2 cellular contexts compared by ENCODE assay signal in genomic region chr17:65050438-65050837, GRCh38.
TF ChIP-seq lines count a peak whose summit lies in the region.

No MANE protein-coding gene starts in this region.

TF ChIP-seq in GM12891, 5 proteins besides CTCF, POLR2A, EP300 and RAD21:
- TF ChIP-seq TAF1 (IDR thresholded peaks at IDR 0.05; ENCODE audit: low read depth, low read length) (no peak), PAX5 (IDR thresholded peaks at IDR 0.05; ENCODE audit: insufficient read depth, low read length, severe bottlenecking) (no peak), SPI1 (IDR thresholded peaks at IDR 0.05; ENCODE audit: low read depth, low read length) (peak; percentile 46; the same call in 1 of the 2 replicates)

TF ChIP-seq in GM12878, 131 proteins besides CTCF, POLR2A, EP300 and RAD21:
- TF ChIP-seq MYB (IDR thresholded peaks at IDR 0.05; ENCODE audit: borderline replicate concordance, low read depth, low read length): no peak
- no peak for TF ChIP-seq JUND (IDR thresholded peaks at IDR 0.05; ENCODE audit: low read depth, low read length)
- TF ChIP-seq SMAD5 (IDR thresholded peaks at IDR 0.05; ENCODE audit: low read depth): no peak
- no peak for TF ChIP-seq SUZ12 (IDR thresholded peaks at IDR 0.05; ENCODE audit: unreplicated experiment)
- TF ChIP-seq SMC3 (IDR thresholded peaks at IDR 0.05; ENCODE audit: borderline replicate concordance, low read length): no peak
- no peak for TF ChIP-seq NR2C1 (IDR thresholded peaks at IDR 0.05)
- no peak for TF ChIP-seq PBX3 (IDR thresholded peaks at IDR 0.05; ENCODE audit: insufficient replicate concordance, low read depth, low read length)
- TF ChIP-seq, protein P1, sequence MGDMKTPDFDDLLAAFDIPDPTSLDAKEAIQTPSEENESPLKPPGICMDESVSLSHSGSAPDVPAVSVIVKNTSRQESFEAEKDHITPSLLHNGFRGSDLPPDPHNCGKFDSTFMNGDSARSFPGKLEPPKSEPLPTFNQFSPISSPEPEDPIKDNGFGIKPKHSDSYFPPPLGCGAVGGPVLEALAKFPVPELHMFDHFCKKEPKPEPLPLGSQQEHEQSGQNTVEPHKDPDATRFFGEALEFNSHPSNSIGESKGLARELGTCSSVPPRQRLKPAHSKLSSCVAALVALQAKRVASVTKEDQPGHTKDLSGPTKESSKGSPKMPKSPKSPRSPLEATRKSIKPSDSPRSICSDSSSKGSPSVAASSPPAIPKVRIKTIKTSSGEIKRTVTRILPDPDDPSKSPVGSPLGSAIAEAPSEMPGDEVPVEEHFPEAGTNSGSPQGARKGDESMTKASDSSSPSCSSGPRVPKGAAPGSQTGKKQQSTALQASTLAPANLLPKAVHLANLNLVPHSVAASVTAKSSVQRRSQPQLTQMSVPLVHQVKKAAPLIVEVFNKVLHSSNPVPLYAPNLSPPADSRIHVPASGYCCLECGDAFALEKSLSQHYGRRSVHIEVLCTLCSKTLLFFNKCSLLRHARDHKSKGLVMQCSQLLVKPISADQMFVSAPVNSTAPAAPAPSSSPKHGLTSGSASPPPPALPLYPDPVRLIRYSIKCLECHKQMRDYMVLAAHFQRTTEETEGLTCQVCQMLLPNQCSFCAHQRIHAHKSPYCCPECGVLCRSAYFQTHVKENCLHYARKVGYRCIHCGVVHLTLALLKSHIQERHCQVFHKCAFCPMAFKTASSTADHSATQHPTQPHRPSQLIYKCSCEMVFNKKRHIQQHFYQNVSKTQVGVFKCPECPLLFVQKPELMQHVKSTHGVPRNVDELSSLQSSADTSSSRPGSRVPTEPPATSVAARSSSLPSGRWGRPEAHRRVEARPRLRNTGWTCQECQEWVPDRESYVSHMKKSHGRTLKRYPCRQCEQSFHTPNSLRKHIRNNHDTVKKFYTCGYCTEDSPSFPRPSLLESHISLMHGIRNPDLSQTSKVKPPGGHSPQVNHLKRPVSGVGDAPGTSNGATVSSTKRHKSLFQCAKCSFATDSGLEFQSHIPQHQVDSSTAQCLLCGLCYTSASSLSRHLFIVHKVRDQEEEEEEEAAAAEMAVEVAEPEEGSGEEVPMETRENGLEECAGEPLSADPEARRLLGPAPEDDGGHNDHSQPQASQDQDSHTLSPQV (IDR thresholded peaks at IDR 0.05): no peak
- TF ChIP-seq ETV6 (conservative IDR thresholded peaks at IDR 0.05 in 1 of 2, IDR thresholded peaks at IDR 0.05 in 1 of 2; ENCODE audit: borderline replicate concordance in 1 of 2, low read depth in 1 of 2): no peak
- no peak for TF ChIP-seq POLR2AphosphoS2 (IDR thresholded peaks at IDR 0.05; ENCODE audit: low read depth, low read length)
- TF ChIP-seq HDGF (IDR thresholded peaks at IDR 0.05): no peak
- TF ChIP-seq CBX5 (IDR thresholded peaks at IDR 0.05; ENCODE audit: low read depth): no peak
- no peak for TF ChIP-seq NFXL1 (IDR thresholded peaks at IDR 0.05; ENCODE audit: borderline replicate concordance)
- TF ChIP-seq EGR1 (IDR thresholded peaks at IDR 0.05; ENCODE audit: borderline replicate concordance in 1 of 2, low read depth in 2 of 2, low read length in 2 of 2): no peak
TF ChIP-seq in GM12878: peak in this region for 0.
